In genomic region chr20:30594112-30594511, GRCh38 we compare ENCODE assay signal across 22 cellular contexts.
"Had no signal": no experiment of that assay in that cellular context is flagged by ENCODE, and none has a peak within 500 bp of the region (broad histone marks: within the 10 kb centered on the region; RNA-seq: fewer than 3 reads in every experiment).

No MANE protein-coding gene starts in this region.

- ATAC-seq: activated T-helper 17 cell treated with anti-CD3 and anti-CD28 coated beads, Interleukin-2, amount 50 U/mL, for 72 hours; PC-3 had no signal

- H3K27ac ChIP-seq: KMS-11, VCaP had no signal

- DNase-seq: activated CD4-positive, alpha-beta memory T cell treated with anti-CD3 and anti-CD28 coated beads for 36 hours; activated CD4-positive, alpha-beta T cell treated with anti-CD3 and anti-CD28 coated beads, Interleukin-2, amount 10 ng/mL, durations not matched to agents 7 days and 5 days; activated CD4-positive, CD25-positive, alpha-beta regulatory T cell; activated gamma-delta T cell; activated naive CD4-positive, alpha-beta T cell treated with anti-CD3 and anti-CD28 coated beads for 36 hours; activated T-cell treated with anti-CD3 and anti-CD28 coated beads for 4 hours; activated T-cell treated with anti-CD3 and anti-CD28 coated beads, Interleukin-2, amount 50 U/mL, for 48 hours; amygdala; NCI-H1092; NCI-H1417; NCI-H1694 treated with DMSO at 0.1 percent for 48 hours; NCI-H2029 treated with DMSO at 0.1 percent for 48 hours; NCI-H2171; NCI-H2227 treated with DMSO at 0.1 percent for 48 hours; NCI-H446 treated with DMSO at 0.1 percent for 48 hours; NCI-H524 treated with DMSO at 0.1 percent for 48 hours; PC-3; SHP77 treated with DMSO at 0.1 percent for 48 hours; T-helper 1 cell had no signal

- H3K4me2 ChIP-seq: KMS-11 had no signal

- H3K9ac ChIP-seq: KMS-11 had no signal
